Comparison of ENCODE assay signal across 8 cellular contexts in genomic region chr3:100400424-100400781, GRCh38. TPM values are rescaled to one million over a fixed set of nuclear protein-coding genes. Genes with fewer than 3 reads are reported as not detected.
DNase-seq lines count a peak whose midpoint lies in the region; ATAC-seq and TF ChIP-seq lines count a peak whose summit lies in the region.

No MANE protein-coding gene starts in this region.

- H3K9me3 Mint-ChIP-seq in chondrocyte (ENCODE audit: low read depth): no peaks in the 10 kb centered on the region
- no peaks in the 10 kb centered on the region for H3K9me3 Mint-ChIP-seq in stimulated activated effector memory CD8-positive, alpha-beta T cell treated with anti-CD3 and anti-CD28 coated beads, Interleukin-12 subunit alpha, Interleukin-12 subunit beta, amount 100 ng/mL, for 72 hours

- H3K4me1 Mint-ChIP-seq in chondrocyte (ENCODE audit: low read depth): peaks cover 72% of the 10 kb centered on the region
- H3K4me1 Mint-ChIP-seq in stimulated activated effector memory CD8-positive, alpha-beta T cell treated with anti-CD3 and anti-CD28 coated beads, Interleukin-12 subunit alpha, Interleukin-12 subunit beta, amount 100 ng/mL, for 72 hours: peaks cover 43% of the 10 kb centered on the region

- peak overlapping the region; percentile 96 to 97 for H3K27ac ChIP-seq in lung (ENCODE audit: low read depth in 1 of 2, low read length in 1 of 2)

- peak overlapping the region; percentile 96 for H3K4me3 ChIP-seq in lung

- DNase-seq in A172 (ENCODE audit: low spot score) (peak; percentile 9), T-helper 9 cell (peak; percentile 13), chondrocyte (ENCODE audit: low spot score) (no peak), lung (ENCODE audit: low spot score) (peak; percentile 33), amniotic stem cell (lab: John Stamatoyannopoulos, UW) (no peak)
- DNase-seq in stimulated activated effector memory CD8-positive, alpha-beta T cell treated with anti-CD3 and anti-CD28 coated beads, Interleukin-12 subunit alpha, Interleukin-12 subunit beta, amount 100 ng/mL, for 72 hours (ENCODE audit: low spot score in 2 of 2): peak in 1 of 2 donors; percentile 73

- ATAC-seq in GM18907 (IDR thresholded peaks at IDR 0.05; ENCODE audit: unreplicated experiment) (peak; percentile 25), HG03159 (IDR thresholded peaks at IDR 0.05; ENCODE audit: unreplicated experiment) (peak; percentile 26), lung (ENCODE audit: insufficient read depth, low FRiP score) (no peak)
- peak; percentile 67 for ATAC-seq in stimulated activated effector memory CD8-positive, alpha-beta T cell treated with anti-CD3 and anti-CD28 coated beads, Interleukin-12 subunit alpha, Interleukin-12 subunit beta, amount 100 ng/mL, for 72 hours

- peaks cover 5 to 25% of the 10 kb centered on the region in 2 donors for H3K4me1 ChIP-seq in lung (ENCODE audit: control insufficient read depth in 2 of 2, insufficient read depth in 2 of 2, low read length in 2 of 2)

- H3K27me3 ChIP-seq in lung (ENCODE audit: control insufficient read depth, insufficient read depth): no peaks in the 10 kb centered on the region

- H3K4me3 Mint-ChIP-seq in chondrocyte (ENCODE audit: unreplicated experiment): peak overlapping the region; percentile 93
- H3K4me3 Mint-ChIP-seq in stimulated activated effector memory CD8-positive, alpha-beta T cell treated with anti-CD3 and anti-CD28 coated beads, Interleukin-12 subunit alpha, Interleukin-12 subunit beta, amount 100 ng/mL, for 72 hours: peak overlapping the region; percentile 90

- TF ChIP-seq CTCF in chondrocyte (IDR thresholded peaks at IDR 0.05): no peak
- no peak for TF ChIP-seq CTCF in lung (IDR thresholded peaks at IDR 0.05; ENCODE audit: control extremely low read depth, extremely low read depth)

- H3K36me3 ChIP-seq in lung (ENCODE audit: control insufficient read depth in 2 of 2, insufficient read depth in 2 of 2, low read length in 2 of 2): no peaks in the 10 kb centered on the region

- no peaks in the 10 kb centered on the region for H3K27me3 Mint-ChIP-seq in chondrocyte (ENCODE audit: low read depth)

- 0 to 1% methylated on average over 22 of the region's 22 CpGs for WGBS in lung, 2 donors

- no peaks in the 10 kb centered on the region for H3K36me3 Mint-ChIP-seq in chondrocyte (ENCODE audit: low read depth)
- H3K36me3 Mint-ChIP-seq in stimulated activated effector memory CD8-positive, alpha-beta T cell treated with anti-CD3 and anti-CD28 coated beads, Interleukin-12 subunit alpha, Interleukin-12 subunit beta, amount 100 ng/mL, for 72 hours: peaks cover 39% of the 10 kb centered on the region

- H3K9me3 ChIP-seq in lung (ENCODE audit: control insufficient read depth in 2 of 2, insufficient read depth in 1 of 2, low read length in 1 of 2): no peaks in the 10 kb centered on the region

- peak overlapping the region; percentile 98 for H3K27ac Mint-ChIP-seq in chondrocyte (ENCODE audit: unreplicated experiment)
- peak overlapping the region; percentile 98 for H3K27ac Mint-ChIP-seq in stimulated activated effector memory CD8-positive, alpha-beta T cell treated with anti-CD3 and anti-CD28 coated beads, Interleukin-12 subunit alpha, Interleukin-12 subunit beta, amount 100 ng/mL, for 72 hours

RNA-seq across cellular contexts. Expression of gene TOMM70, which starts 0.5 kb away (rescaled TPM):
- total RNA-seq in A172 (2014; rRNA removed; shearing (Covaris generic)): 81.8 and 91.7 TPM in 2 replicates
- 33.9 to 43.3 TPM (median 34.9 TPM) in 3 replicates for total RNA-seq in chondrocyte
- total RNA-seq in lung: 10 to 100 TPM; 27.5 to 56.9 TPM
- 10 to 100 TPM; 15.9 to 17.8 TPM for polyA plus RNA-seq in lung

RNA-seq across cellular contexts. Expression of gene LNP1, which starts 0.9 kb away (rescaled TPM):
- total RNA-seq in A172 (2014; rRNA removed; shearing (Covaris generic)): 2.4 and 2.8 TPM in 2 replicates
- total RNA-seq in chondrocyte (1.0 to 2.2 TPM (median 1.5 TPM) in 3 replicates), lung (1 to 10 TPM; 3.3 to 5.8 TPM)
- 1 to 10 TPM; 1.1 TPM for polyA plus RNA-seq in lung

Comparison
In these comparisons a context has a peak if more than half of its experiments do, and no peak if none do; other contexts are left out.
1. DNase-seq: peak in A172 (single experiment), T-helper 9 cell (single experiment) and lung (single experiment); none in chondrocyte (single experiment) and amniotic stem cell (single experiment).